ENCODE assay signal across 22 cellular contexts in genomic region chr10:20672724-20673123, GRCh38.
"Had no signal": no experiment of that assay in that cellular context is flagged by ENCODE, and none has a peak within 500 bp of the region (broad histone marks: within the 10 kb centered on the region; RNA-seq: fewer than 3 reads in every experiment).

No MANE protein-coding gene starts in this region.

- H3K27me3 ChIP-seq: ascending aorta, right lobe of liver, spleen, suprapubic skin, tibial artery had no signal

- ATAC-seq: effector memory CD8-positive, alpha-beta T cell; naive thymus-derived CD8-positive, alpha-beta T cell; right lobe of liver; T-cell had no signal

- H3K27me3 Mint-ChIP-seq: activated naive CD8-positive, alpha-beta T cell treated with anti-CD3 and anti-CD28 coated beads, Interleukin-2, amount 10 ng/mL, durations not matched to agents 7 days and 5 days; effector memory CD8-positive, alpha-beta T cell; T-cell had no signal

- DNase-seq: activated CD4-positive, alpha-beta T cell treated with anti-CD3 and anti-CD28 coated beads for 4 hours; activated CD4-positive, alpha-beta T cell treated with anti-CD3 and anti-CD28 coated beads, Interleukin-2, amount 50 U/mL, for 48 hours; activated CD4-positive, CD25-positive, alpha-beta regulatory T cell; activated CD8-positive, alpha-beta memory T cell treated with anti-CD3 and anti-CD28 coated beads for 24 hours; activated effector memory CD4-positive, alpha-beta T cell treated with Interleukin-2 at 50 U/mL for 16 hours; activated naive CD4-positive, alpha-beta T cell treated with anti-CD3 and anti-CD28 coated beads for 36 hours; activated naive CD8-positive, alpha-beta T cell treated with anti-CD3 and anti-CD28 coated beads, Interleukin-2, amount 10 ng/mL, durations not matched to agents 7 days and 5 days; caudate nucleus; cortex of kidney; effector memory CD8-positive, alpha-beta T cell; foreskin fibroblast; naive thymus-derived CD8-positive, alpha-beta T cell; right lobe of liver; spleen; stimulated activated naive CD4-positive, alpha-beta T cell; T-cell; tibial artery had no signal

- H3K9me3 ChIP-seq: ascending aorta, right lobe of liver, spleen, suprapubic skin, tibial artery had no signal

- H3K36me3 Mint-ChIP-seq: activated naive CD8-positive, alpha-beta T cell treated with anti-CD3 and anti-CD28 coated beads, Interleukin-2, amount 10 ng/mL, durations not matched to agents 7 days and 5 days; brain; mesothelial cell of epicardium; naive thymus-derived CD8-positive, alpha-beta T cell; T-cell had no signal

- H3K4me1 Mint-ChIP-seq: activated naive CD8-positive, alpha-beta T cell treated with anti-CD3 and anti-CD28 coated beads, Interleukin-2, amount 10 ng/mL, durations not matched to agents 7 days and 5 days; naive thymus-derived CD8-positive, alpha-beta T cell; T-cell had no signal

- H3K9me3 Mint-ChIP-seq: activated naive CD4-positive, alpha-beta T cell treated with anti-CD3 and anti-CD28 coated beads for 36 hours; mesothelial cell of epicardium; neural crest cell had no signal

- H3K27ac Mint-ChIP-seq: activated naive CD4-positive, alpha-beta T cell treated with anti-CD3 and anti-CD28 coated beads for 36 hours; activated naive CD8-positive, alpha-beta T cell treated with anti-CD3 and anti-CD28 coated beads, Interleukin-2, amount 10 ng/mL, durations not matched to agents 7 days and 5 days; brain; effector memory CD8-positive, alpha-beta T cell; mesothelial cell of epicardium; naive thymus-derived CD8-positive, alpha-beta T cell; T-cell had no signal

- H3K4me3 Mint-ChIP-seq: activated naive CD4-positive, alpha-beta T cell treated with anti-CD3 and anti-CD28 coated beads for 36 hours; activated naive CD8-positive, alpha-beta T cell treated with anti-CD3 and anti-CD28 coated beads, Interleukin-2, amount 10 ng/mL, durations not matched to agents 7 days and 5 days; brain; effector memory CD8-positive, alpha-beta T cell; mesothelial cell of epicardium; naive thymus-derived CD8-positive, alpha-beta T cell; neural crest cell; T-cell had no signal

- H3K4me3 ChIP-seq: ascending aorta, right lobe of liver, spleen, suprapubic skin, tibial artery had no signal

- H3K36me3 ChIP-seq: ascending aorta, right lobe of liver, spleen, suprapubic skin, tibial artery had no signal

- H3K27ac ChIP-seq: ascending aorta, right lobe of liver, spleen, suprapubic skin, tibial artery had no signal

- H3K4me1 ChIP-seq: ascending aorta, right lobe of liver, spleen, suprapubic skin had no signal
